16 cellular contexts compared by ENCODE assay signal in genomic region chr7:127911968-127912511, GRCh38.
A peak's percentile ranks its signal among the peaks of the same experiment; 100 is the strongest.
DNase-seq lines count a peak whose midpoint lies in the region; ATAC-seq and TF ChIP-seq lines count a peak whose summit lies in the region.
"Had no signal": no experiment of that assay in that cellular context is flagged by ENCODE, and none has a peak within 500 bp of the region (broad histone marks: within the 10 kb centered on the region; RNA-seq: fewer than 3 reads in every experiment).

No MANE protein-coding gene starts in this region.

- no peak overlapping the region for H2AFZ ChIP-seq in MM.1S (ENCODE audit: low read length)

- peak; percentile 92 for ATAC-seq in GM18511 (IDR thresholded peaks at IDR 0.05; ENCODE audit: unreplicated experiment)
- ATAC-seq in GM21367 (IDR thresholded peaks at IDR 0.05; ENCODE audit: unreplicated experiment): peak; percentile 85
- ATAC-seq in HG02973 (IDR thresholded peaks at IDR 0.05; ENCODE audit: unreplicated experiment): peak; percentile 78
- no peak for ATAC-seq in upper lobe of left lung (ENCODE audit: low FRiP score in 2 of 2)
- no peak for ATAC-seq in gastrocnemius medialis
- ATAC-seq: CD8-positive, alpha-beta T cell had no signal

- H3K36me3 Mint-ChIP-seq in activated CD4-positive, alpha-beta T cell treated with anti-CD3 and anti-CD28 coated beads, Interleukin-2, amount 10 ng/mL, durations not matched to agents 24 days and 14 days (ENCODE audit: low read depth): peaks cover 28% of the 10 kb centered on the region

- H3K4me3 ChIP-seq in MM.1S (ENCODE audit: low read length) (no peak overlapping the region), upper lobe of left lung (no peak overlapping the region), gastrocnemius medialis (no peak overlapping the region)
- H3K4me3 ChIP-seq: prostate gland, transverse colon had no signal

- H3K4me1 Mint-ChIP-seq in activated CD4-positive, alpha-beta T cell treated with anti-CD3 and anti-CD28 coated beads, Interleukin-2, amount 10 ng/mL, durations not matched to agents 24 days and 14 days: peaks cover 19% of the 10 kb centered on the region

- no peaks in the 10 kb centered on the region for H3K27me3 Mint-ChIP-seq in activated CD4-positive, alpha-beta T cell treated with anti-CD3 and anti-CD28 coated beads, Interleukin-2, amount 10 ng/mL, durations not matched to agents 24 days and 14 days
- H3K27me3 Mint-ChIP-seq: activated naive CD8-positive, alpha-beta T cell treated with anti-CD3 and anti-CD28 coated beads, Interleukin-2, amount 10 ng/mL, durations not matched to agents 7 days and 5 days had no signal

- intact Hi-C loops in activated CD4-positive, alpha-beta T cell treated with anti-CD3 and anti-CD28 coated beads, Interleukin-2, amount 10 ng/mL, durations not matched to agents 24 days and 14 days (cut with micrococcal nuclease): no loop called here
- intact Hi-C loops in gastrocnemius medialis (cut with DNase I; ENCODE audit: low total_unique reads): no loop called here

- H3K27ac ChIP-seq in MM.1S (ENCODE audit: low read length) (peak overlapping the region; percentile 1; the same call in 1 of the 2 replicates), upper lobe of left lung (no peak overlapping the region), gastrocnemius medialis (no peak overlapping the region)
- H3K27ac ChIP-seq: prostate gland, transverse colon had no signal

- H3F3A ChIP-seq in MM.1S (ENCODE audit: insufficient read depth, low read length): no peaks in the 10 kb centered on the region

- H3K9me3 ChIP-seq in MM.1S (replicated peaks; ENCODE audit: insufficient read depth, low read length) (no peaks in the 10 kb centered on the region), upper lobe of left lung (no peaks in the 10 kb centered on the region), gastrocnemius medialis (no peaks in the 10 kb centered on the region)
- H3K9me3 ChIP-seq: prostate gland, SK-N-SH, transverse colon had no signal

- H3K27me3 ChIP-seq in MM.1S (replicated peaks; ENCODE audit: insufficient read depth, low read length): no peaks in the 10 kb centered on the region
- H3K27me3 ChIP-seq in upper lobe of left lung: no peaks in the 10 kb centered on the region
- no peaks in the 10 kb centered on the region for H3K27me3 ChIP-seq in gastrocnemius medialis
- H3K27me3 ChIP-seq: transverse colon had no signal

- H3K27ac Mint-ChIP-seq in activated CD4-positive, alpha-beta T cell treated with anti-CD3 and anti-CD28 coated beads, Interleukin-2, amount 10 ng/mL, durations not matched to agents 24 days and 14 days: no peak overlapping the region
- H3K27ac Mint-ChIP-seq: activated naive CD8-positive, alpha-beta T cell treated with anti-CD3 and anti-CD28 coated beads, Interleukin-2, amount 10 ng/mL, durations not matched to agents 7 days and 5 days; CD8-positive, alpha-beta T cell had no signal

- no peak overlapping the region for H3K4me3 Mint-ChIP-seq in activated CD4-positive, alpha-beta T cell treated with anti-CD3 and anti-CD28 coated beads, Interleukin-2, amount 10 ng/mL, durations not matched to agents 24 days and 14 days
- H3K4me3 Mint-ChIP-seq: activated naive CD8-positive, alpha-beta T cell treated with anti-CD3 and anti-CD28 coated beads, Interleukin-2, amount 10 ng/mL, durations not matched to agents 7 days and 5 days; CD8-positive, alpha-beta T cell had no signal

- DNase-seq in MM.1S (no peak), upper lobe of left lung (no peak), AML-193 (lab: John Stamatoyannopoulos, UW) (no peak), gastrocnemius medialis (no peak)
- no peak for DNase-seq in activated CD4-positive, alpha-beta T cell treated with anti-CD3 and anti-CD28 coated beads, Interleukin-2, amount 10 ng/mL, durations not matched to agents 24 days and 14 days
- DNase-seq: activated CD4-positive, alpha-beta T cell treated with anti-CD3 and anti-CD28 coated beads, Interleukin-2, amount 50 U/mL, for 48 hours; activated naive CD8-positive, alpha-beta T cell treated with anti-CD3 and anti-CD28 coated beads, Interleukin-2, amount 10 ng/mL, durations not matched to agents 7 days and 5 days; CD8-positive, alpha-beta T cell; glutamatergic neuron; KG1; SK-N-SH; transverse colon had no signal

- in situ Hi-C loops in gastrocnemius medialis (cut with MboI; ENCODE audit: low sequenced_read_pairs in 4 of 4): no loop called here

- 90 to 95% methylated on average over 1 of the region's 1 CpG for WGBS in upper lobe of left lung, 2 donors

- TF ChIP-seq EP300 in upper lobe of left lung (IDR thresholded peaks at IDR 0.05): no peak

- no peak overlapping the region for H3K4me2 ChIP-seq in MM.1S (ENCODE audit: low read depth, low read length)
- H3K4me2 ChIP-seq: SK-N-SH had no signal

- peaks cover 14% of the 10 kb centered on the region; the same call in 1 of the 2 replicates for H3K4me1 ChIP-seq in MM.1S (ENCODE audit: low read length)
- peaks cover 0 to 4% (median 0%) of the 10 kb centered on the region in 4 donors for H3K4me1 ChIP-seq in upper lobe of left lung
- no peaks in the 10 kb centered on the region for H3K4me1 ChIP-seq in gastrocnemius medialis
- H3K4me1 ChIP-seq: prostate gland had no signal

- H3K9me3 Mint-ChIP-seq in activated CD4-positive, alpha-beta T cell treated with anti-CD3 and anti-CD28 coated beads, Interleukin-2, amount 10 ng/mL, durations not matched to agents 24 days and 14 days: no peaks in the 10 kb centered on the region
- H3K9me3 Mint-ChIP-seq: activated naive CD8-positive, alpha-beta T cell treated with anti-CD3 and anti-CD28 coated beads, Interleukin-2, amount 10 ng/mL, durations not matched to agents 7 days and 5 days; CD8-positive, alpha-beta T cell had no signal

- H4K20me1 ChIP-seq in MM.1S (ENCODE audit: insufficient read depth, low read length): no peaks in the 10 kb centered on the region

- peaks cover 91% of the 10 kb centered on the region for H3K79me2 ChIP-seq in MM.1S (ENCODE audit: low read length)

- H3K9ac ChIP-seq in MM.1S (ENCODE audit: low read length): no peak overlapping the region
- H3K9ac ChIP-seq: SK-N-SH had no signal

- 0 out of 2 replicates have a peak, but pooled peaks cover 10% of the 10 kb centered on the region for H3K36me3 ChIP-seq in MM.1S (replicated peaks; ENCODE audit: insufficient read depth, low read length)
- H3K36me3 ChIP-seq in upper lobe of left lung: no peaks in the 10 kb centered on the region
- H3K36me3 ChIP-seq in gastrocnemius medialis: no peaks in the 10 kb centered on the region
- H3K36me3 ChIP-seq: prostate gland, transverse colon had no signal

- TF ChIP-seq CTCF in MM.1S (IDR thresholded peaks at IDR 0.05; ENCODE audit: low read length) (no peak), upper lobe of left lung (IDR thresholded peaks at IDR 0.05) (no peak), gastrocnemius medialis (IDR thresholded peaks at IDR 0.05 in 4 of 5, conservative IDR thresholded peaks at IDR 0.05 in 1 of 5) (no peak)

- TF ChIP-seq POLR2A in upper lobe of left lung (IDR thresholded peaks at IDR 0.05): no peak
- TF ChIP-seq POLR2A in gastrocnemius medialis (IDR thresholded peaks at IDR 0.05): no peak

- H3K9me2 ChIP-seq in MM.1S (replicated peaks; ENCODE audit: insufficient read depth, low read length): no peaks in the 10 kb centered on the region
- H3K9me2 ChIP-seq: SK-N-SH had no signal

Comparison
In these comparisons a context has a peak if more than half of its experiments do, and no peak if none do; other contexts are left out.
1. ATAC-seq: peak in GM18511 (single experiment), GM21367 (single experiment) and HG02973 (single experiment); none in upper lobe of left lung (0 of 2) and gastrocnemius medialis (0 of 2).